14 cellular contexts compared by ENCODE assay signal in the genomic region with DNA sequence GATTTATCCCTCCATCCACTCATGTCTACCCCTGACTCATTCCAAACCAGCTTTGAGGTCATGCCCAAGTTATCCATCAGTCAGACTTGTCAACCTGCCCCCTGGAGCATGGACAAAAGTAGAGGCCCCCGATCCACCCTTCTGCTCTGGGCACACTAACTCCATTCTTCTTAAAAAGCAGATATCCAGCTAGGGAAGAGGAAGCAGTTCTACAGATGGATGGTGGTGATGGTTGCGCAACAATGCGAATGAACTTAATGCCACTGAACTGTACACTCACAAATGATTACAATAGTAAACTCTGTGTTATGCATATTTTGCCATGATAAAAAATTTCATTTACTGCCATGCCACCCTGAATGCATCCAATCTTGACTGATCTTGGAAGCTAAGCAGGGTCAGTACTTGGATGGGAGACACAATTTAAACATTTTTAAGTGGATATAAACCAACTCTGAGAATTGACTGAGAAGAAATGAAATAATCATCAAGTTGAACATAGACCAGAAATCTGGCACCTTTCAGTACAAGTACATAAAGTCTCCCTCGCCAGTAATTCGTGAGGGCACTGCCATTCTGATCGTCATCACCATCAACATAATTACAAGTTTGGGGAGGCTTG.
A peak's percentile ranks its signal among the peaks of the same experiment; 100 is the strongest.
DNase-seq lines count a peak whose midpoint lies in the region; ATAC-seq and TF ChIP-seq lines count a peak whose summit lies in the region.
"Had no signal": no experiment of that assay in that cellular context is flagged by ENCODE, and none has a peak within 500 bp of the region (broad histone marks: within the 10 kb centered on the region; RNA-seq: fewer than 3 reads in every experiment).

No MANE protein-coding gene starts in this region.

- H3K27ac ChIP-seq in temporal lobe (ENCODE audit: low read depth, low read length): peak overlapping the region; percentile 17
- H3K27ac ChIP-seq: uterus had no signal

- peaks cover 15% of the 10 kb centered on the region for H3K4me1 Mint-ChIP-seq in activated CD4-positive, alpha-beta T cell treated with anti-CD3 and anti-CD28 coated beads, Interleukin-2, amount 10 ng/mL, durations not matched to agents 24 days and 14 days
- H3K4me1 Mint-ChIP-seq in T-cell: peaks cover 29 to 39% (median 36%) of the 10 kb centered on the region in 3 donors

- peak; percentile 37 for DNase-seq in activated CD4-positive, alpha-beta T cell treated with anti-CD3 and anti-CD28 coated beads, Interleukin-2, amount 10 ng/mL, durations not matched to agents 24 days and 14 days
- DNase-seq in activated CD4-positive, alpha-beta T cell treated with anti-CD3 and anti-CD28 coated beads, Interleukin-2, amount 50 U/mL, for 4 hours: no peak
- DNase-seq in T-cell (no peak), foreskin fibroblast (peak; percentile 44 to 66), GM19240 (ENCODE audit: insufficient read length, low spot score) (no peak), NCI-H2171 (lab: John Stamatoyannopoulos, UW) (no peak)
- DNase-seq: amygdala; effector CD4-positive, alpha-beta T cell; hypothalamus; NCI-H526 treated with DMSO at 0.1 percent for 48 hours; uterus had no signal

- H3K27me3 Mint-ChIP-seq in activated CD4-positive, alpha-beta T cell treated with anti-CD3 and anti-CD28 coated beads, Interleukin-2, amount 10 ng/mL, durations not matched to agents 24 days and 14 days: no peaks in the 10 kb centered on the region
- H3K27me3 Mint-ChIP-seq in T-cell: no peaks in the 10 kb centered on the region

- no peaks in the 10 kb centered on the region for H3K9me3 Mint-ChIP-seq in activated CD4-positive, alpha-beta T cell treated with anti-CD3 and anti-CD28 coated beads, Interleukin-2, amount 10 ng/mL, durations not matched to agents 24 days and 14 days
- H3K9me3 Mint-ChIP-seq in T-cell: no peaks in the 10 kb centered on the region
- H3K9me3 Mint-ChIP-seq: memory B cell had no signal

- peaks cover 14% of the 10 kb centered on the region for H3K36me3 Mint-ChIP-seq in activated CD4-positive, alpha-beta T cell treated with anti-CD3 and anti-CD28 coated beads, Interleukin-2, amount 10 ng/mL, durations not matched to agents 24 days and 14 days (ENCODE audit: low read depth)
- peaks cover 9% of the 10 kb centered on the region for H3K36me3 Mint-ChIP-seq in T-cell
- H3K36me3 Mint-ChIP-seq: memory B cell had no signal

- intact Hi-C loops in activated CD4-positive, alpha-beta T cell treated with anti-CD3 and anti-CD28 coated beads, Interleukin-2, amount 10 ng/mL, durations not matched to agents 24 days and 14 days (cut with micrococcal nuclease): no loop called here

- TF ChIP-seq CTCF in foreskin fibroblast (IDR thresholded peaks at IDR 0.05; ENCODE audit: low read depth, low read length): no peak

- CTCF ChIA-PET in T-cell (lab: Charles Lee): interaction anchor here (1.0 to 1.8 kb wide), 2 partner anchors 195 to 196 kb away, joined by 3 to 8 read pairs; no protein-coding TSS in a partner anchor

- no peak overlapping the region for H3K4me3 ChIP-seq in foreskin fibroblast (ENCODE audit: low read depth in 1 of 2, low read length in 2 of 2)
- H3K4me3 ChIP-seq: uterus had no signal

- no peak overlapping the region for H3K27ac Mint-ChIP-seq in activated CD4-positive, alpha-beta T cell treated with anti-CD3 and anti-CD28 coated beads, Interleukin-2, amount 10 ng/mL, durations not matched to agents 24 days and 14 days
- H3K27ac Mint-ChIP-seq in T-cell: peak overlapping the region; percentile 30 to 38
- H3K27ac Mint-ChIP-seq: memory B cell had no signal

- ATAC-seq in T-cell (replicated peaks in 1 of 4) (no peak), GM18858 (IDR thresholded peaks at IDR 0.05; ENCODE audit: unreplicated experiment) (no peak)

- H3K4me3 Mint-ChIP-seq in activated CD4-positive, alpha-beta T cell treated with anti-CD3 and anti-CD28 coated beads, Interleukin-2, amount 10 ng/mL, durations not matched to agents 24 days and 14 days: no peak overlapping the region
- no peak overlapping the region for H3K4me3 Mint-ChIP-seq in T-cell
- H3K4me3 Mint-ChIP-seq: memory B cell had no signal

- POLR2A ChIA-PET in T-cell (lab: Charles Lee): no interaction called here

Comparison
In these comparisons a context has a peak if more than half of its experiments do, and no peak if none do; other contexts are left out.
1. DNase-seq: peak in activated CD4-positive, alpha-beta T cell treated with anti-CD3 and anti-CD28 coated beads, Interleukin-2, amount 10 ng/mL, durations not matched to agents 24 days and 14 days (single experiment) and foreskin fibroblast (2 of 2); none in activated CD4-positive, alpha-beta T cell treated with anti-CD3 and anti-CD28 coated beads, Interleukin-2, amount 50 U/mL, for 4 hours (0 of 2), T-cell (0 of 34), GM19240 (single experiment) and NCI-H2171 (single experiment).